In the genomic region with DNA sequence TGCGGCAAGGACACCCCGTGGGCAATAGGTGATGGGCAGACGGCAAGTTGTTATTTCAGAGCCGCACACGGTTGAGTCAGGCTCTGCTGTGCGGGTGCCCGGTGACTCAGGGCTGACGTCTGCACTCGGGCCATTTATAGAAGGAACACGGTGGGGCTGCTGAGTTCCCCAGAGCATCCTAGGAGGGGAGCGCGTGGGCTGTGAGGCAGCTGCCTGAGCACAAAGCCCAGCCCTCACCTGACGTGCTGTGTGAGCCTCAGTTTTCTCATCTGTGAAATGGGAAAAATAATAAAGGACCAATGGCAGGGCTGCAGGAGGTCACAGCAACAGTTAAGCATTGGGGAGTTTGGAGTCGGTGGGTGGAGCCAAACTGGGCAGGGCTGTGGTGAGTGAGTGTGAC, we compare ENCODE assay signal across 9 cellular contexts. TPM values are rescaled to one million over a fixed set of nuclear protein-coding genes. Genes with fewer than 3 reads are reported as not detected.
DNase-seq lines count a peak whose midpoint lies in the region; ATAC-seq, FAIRE-seq and TF ChIP-seq lines count a peak whose summit lies in the region.
"Had no signal": no experiment of that assay in that cellular context is flagged by ENCODE, and none has a peak within 500 bp of the region (broad histone marks: within the 10 kb centered on the region; RNA-seq: fewer than 3 reads in every experiment).

No MANE protein-coding gene starts in this region.

- peak; percentile 91 for FAIRE-seq in GM12892 (lab: Jason Lieb, UNC)
- FAIRE-seq: endothelial cell of umbilical vein had no signal

- DNase-seq in GM12892 (ENCODE audit: insufficient read length) = peak; percentile 64
- DNase-seq in NOMO-1 treated with DMSO at 0.1 percent for 48 hours (lab: John Stamatoyannopoulos, UW; ENCODE audit: unreplicated experiment) = peak; percentile 47
- peak; percentile 66 for DNase-seq in cerebellum (ENCODE audit: low spot score)
- DNase-seq in putamen (ENCODE audit: low spot score) = peak; percentile 74
- no peak for DNase-seq in GM19238 (ENCODE audit: insufficient read length, low spot score)
- DNase-seq in stimulated activated CD8-positive, alpha-beta memory T cell treated with anti-CD3 and anti-CD28 coated beads, Interleukin-4, amount 100 ng/mL, for 48 hours = no peak
- no peak for DNase-seq in omental fat pad (ENCODE audit: low spot score)

- no peak for ATAC-seq in omental fat pad (ENCODE audit: low FRiP score)
- ATAC-seq in HG02938 (IDR thresholded peaks at IDR 0.05; ENCODE audit: unreplicated experiment) = no peak

- TF ChIP-seq POLR2A in GM12892 (IDR thresholded peaks at IDR 0.05; ENCODE audit: low read depth, low read length) = no peak

- no peak for TF ChIP-seq CTCF in omental fat pad (IDR thresholded peaks at IDR 0.05)

RNA-seq across cellular contexts. Expression of a gene that starts 11.3 kb away (rescaled TPM):
- polyA plus RNA-seq in GM12892 (2012; ENCODE audit: missing spikeins) = 1.2 TPM
- 0.64 TPM for total RNA-seq in cerebellum
- 10 to 100 TPM in 3 of 4 donors, 1 to 10 TPM in 1; 6.9 to 29.9 (median 22.6) TPM for total RNA-seq in omental fat pad

RNA-seq across cellular contexts. Expression of a gene that starts 22.4 kb away (rescaled TPM):
- 0.30 TPM for polyA plus RNA-seq in GM12892 (2012; ENCODE audit: missing spikeins)
- total RNA-seq in cerebellum (3.8 TPM), omental fat pad (1 to 10 TPM in 1 of 4 donors, under 1 TPM in 2, not detected in 1; 0.36 to 1.8 (median 0.37) TPM)
- total RNA-seq: endothelial cell of umbilical vein had no signal
- polyA plus RNA-seq: endothelial cell of umbilical vein had no signal

Comparison
In these comparisons a context has a peak if more than half of its experiments do, and no peak if none do; other contexts are left out.
1. DNase-seq: peak in GM12892 (single experiment), NOMO-1 treated with DMSO at 0.1 percent for 48 hours (single experiment), cerebellum (single experiment) and putamen (single experiment); none in GM19238 (single experiment), stimulated activated CD8-positive, alpha-beta memory T cell treated with anti-CD3 and anti-CD28 coated beads, Interleukin-4, amount 100 ng/mL, for 48 hours (single experiment) and omental fat pad (single experiment).